ENCODE assay signal across 8 cellular contexts in genomic region chr1:162497723-162498441, GRCh38. TPM values are rescaled to one million over a fixed set of nuclear protein-coding genes. Genes with fewer than 3 reads are reported as not detected.
DNase-seq lines count a peak whose midpoint lies in the region; ATAC-seq and TF ChIP-seq lines count a peak whose summit lies in the region.

UHMK1 (plus strand) TSS chr1:162497818; CDS start chr1:162498001, 183 bp downstream.

- no peaks in the 10 kb centered on the region for H3K9me3 ChIP-seq in prostate gland

- no peaks in the 10 kb centered on the region for H3K36me3 ChIP-seq in prostate gland

- WGBS in prostate gland, result under 1% methylated on average over 59 of the region's 61 CpGs

- ATAC-seq in GM18502 (IDR thresholded peaks at IDR 0.05; ENCODE audit: poor library complexity, unreplicated experiment) (peak; percentile 96), HG02943 (IDR thresholded peaks at IDR 0.05; ENCODE audit: low read depth, unreplicated experiment) (peak; percentile 95), left ventricle myocardium superior (peak; percentile 100)

- H3K27me3 ChIP-seq in prostate gland (replicated peaks; ENCODE audit: insufficient read depth), result no peaks in the 10 kb centered on the region

- DNase-seq in NCI-H187 (lab: John Stamatoyannopoulos, UW) (peak; percentile 94 to 95), T-helper 2 cell (peak; percentile 76 to 96 (median 84)), amygdala (lab: John Stamatoyannopoulos, UW) (peak; percentile 12 to 92 (median 81)), left ventricle myocardium superior (peak; percentile 91), prostate gland (ENCODE audit: low spot score) (peak; percentile 90), ureter (ENCODE audit: low spot score) (peak; percentile 93)

- peak within 1 kb of the TSS; percentile 75 to 98 for H3K4me3 ChIP-seq in prostate gland

- H3K4me1 ChIP-seq in prostate gland (replicated peaks), result peaks cover 5% of the 10 kb centered on the region

- intact Hi-C loops in left ventricle myocardium superior (cut with micrococcal nuclease), result no loop called here
- intact Hi-C loops in prostate gland (cut with DNase I), result loop anchor here (5.0 kb wide), 2 partner anchors 64 to 441 kb away; partner anchors contain the start of gene UAP1

- H3K27ac ChIP-seq in prostate gland, result peak within 1 kb of the TSS; percentile 84 to 90

- TF ChIP-seq CTCF in prostate gland (IDR thresholded peaks at IDR 0.05), result no peak

- TF ChIP-seq POLR2A in prostate gland (IDR thresholded peaks at IDR 0.05), result peak; percentile 70

RNA-seq across cellular contexts. Expression of gene UHMK1, which starts in this region (rescaled TPM):
- total RNA-seq in left ventricle myocardium superior (22.7 TPM), prostate gland (10 to 100 TPM; 34.7 to 47.0 TPM), ureter (49.7 TPM)

Comparison
In these comparisons a context has a peak if more than half of its experiments do, and no peak if none do; other contexts are left out.
1. Peak in every context shown above with its lines: DNase-seq, ATAC-seq, H3K4me3 ChIP-seq and H3K27ac ChIP-seq.